8 cellular contexts compared by ENCODE assay signal in the genomic region with DNA sequence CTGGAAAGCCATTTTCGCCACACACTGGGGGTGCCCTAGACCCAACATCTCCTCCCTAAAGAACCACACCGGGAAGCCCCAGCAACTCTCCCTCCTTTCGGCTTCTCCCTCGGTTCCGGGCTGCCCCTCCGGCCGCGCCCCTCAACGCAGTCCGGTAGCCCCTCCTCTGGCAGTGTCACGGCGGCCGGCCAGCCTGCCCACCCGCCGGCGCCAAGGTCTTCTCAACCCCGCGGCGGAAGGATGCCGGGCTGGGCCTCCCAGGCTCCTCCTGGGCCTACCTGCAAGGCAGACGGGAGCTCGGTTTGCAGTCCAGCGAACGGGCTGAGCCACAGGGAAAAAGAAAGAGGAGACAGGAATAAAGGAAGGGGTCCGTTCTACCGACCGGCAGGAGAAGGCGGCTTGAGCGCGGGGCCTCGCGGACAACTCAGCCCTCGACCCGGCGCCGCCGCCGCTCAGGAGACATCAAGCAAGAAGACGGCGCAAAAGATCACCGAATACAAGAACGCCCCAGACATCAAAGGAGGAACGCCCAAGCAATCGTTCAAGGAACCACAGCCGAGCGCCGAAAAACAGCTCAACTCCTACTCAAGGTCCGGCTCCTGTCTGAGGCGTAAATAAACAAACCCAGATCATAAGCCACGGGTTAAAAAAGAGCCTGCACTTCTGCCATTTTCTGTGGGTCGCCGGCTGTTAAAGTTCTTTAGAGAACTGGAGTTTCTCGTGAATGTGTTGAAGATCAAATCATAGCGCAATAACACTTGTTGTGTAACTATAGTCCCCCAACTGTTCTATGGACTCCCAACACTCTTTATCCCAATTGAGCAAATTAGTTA. TPM values are rescaled to one million over a fixed set of nuclear protein-coding genes. Genes with fewer than 3 reads are reported as not detected.
DNase-seq lines count a peak whose midpoint lies in the region; TF ChIP-seq lines count a peak whose summit lies in the region.

Gene AMBRA1 (minus strand): TSS at position 474 of the 833 bp plus-strand sequence. CDS start 45,643 bp downstream, outside the sequence.

- peak within 1 kb of the TSS; percentile 99 for H3K4me2 ChIP-seq in mesendoderm (ENCODE audit: low read length)

- WGBS in mesendoderm (ENCODE audit: extremely low coverage, insufficient coverage, low lambda C conversion rate): no CpG with 5 or more reads among the region's 54 CpGs

- no peak within 1 kb of the TSS for H2AK5ac ChIP-seq in mesendoderm (ENCODE audit: low read length)

- H4K5ac ChIP-seq in mesendoderm (ENCODE audit: low read length): peak within 1 kb of the TSS; percentile 9

- H3K27ac ChIP-seq in mesendoderm (ENCODE audit: low read depth, low read length): peak within 1 kb of the TSS; percentile 63

- H3K79me2 ChIP-seq in mesendoderm (ENCODE audit: control insufficient read depth, insufficient read depth, low read length): peaks cover 39% of the 10 kb centered on the region

- no peak for TF ChIP-seq CTCF in GM20000 (IDR thresholded peaks at IDR 0.05; ENCODE audit: extremely low read depth, missing control alignments)

- no peak within 1 kb of the TSS for H2BK15ac ChIP-seq in mesendoderm (replicated peaks; ENCODE audit: low read depth)

- peak within 1 kb of the TSS; percentile 99 for H3K4me3 ChIP-seq in endocrine pancreas (ENCODE audit: control insufficient read depth, insufficient read depth, low read length)
- H3K4me3 ChIP-seq in mesendoderm (ENCODE audit: low read length): peak within 1 kb of the TSS; percentile 85

- H2BK120ac ChIP-seq in mesendoderm (ENCODE audit: low read depth, low read length): no peak within 1 kb of the TSS

- H3K56ac ChIP-seq in mesendoderm (ENCODE audit: low read length): peak within 1 kb of the TSS; percentile 92

- H2BK5ac ChIP-seq in mesendoderm (ENCODE audit: low read length): no peak within 1 kb of the TSS

- peaks cover 4% of the 10 kb centered on the region for H3K79me1 ChIP-seq in mesendoderm (ENCODE audit: low read length)

- H3K18ac ChIP-seq in mesendoderm (ENCODE audit: low read length): peak within 1 kb of the TSS; percentile 57

- no peaks in the 10 kb centered on the region for H3K27me3 ChIP-seq in endocrine pancreas (ENCODE audit: control insufficient read depth, insufficient read depth, low read length)
- H3K27me3 ChIP-seq in mesendoderm (ENCODE audit: insufficient read depth, low read length, poor library complexity): no peaks in the 10 kb centered on the region

- H3K4me1 ChIP-seq in endocrine pancreas (ENCODE audit: control insufficient read depth, insufficient read depth, low read length): peaks cover 9% of the 10 kb centered on the region
- peaks cover 2% of the 10 kb centered on the region for H3K4me1 ChIP-seq in mesendoderm (ENCODE audit: control insufficient read depth, low read depth, low read length)

- H3K9ac ChIP-seq in endocrine pancreas (ENCODE audit: control insufficient read depth, insufficient read depth, low read length) (peak within 1 kb of the TSS; percentile 99), mesendoderm (ENCODE audit: low read length) (peak within 1 kb of the TSS; percentile 95)

- no peaks in the 10 kb centered on the region for H3K9me3 ChIP-seq in endocrine pancreas (ENCODE audit: control insufficient read depth, low read length)

- H3K23ac ChIP-seq in mesendoderm (ENCODE audit: low read length): no peak within 1 kb of the TSS

- no peak within 1 kb of the TSS for H3K4ac ChIP-seq in mesendoderm (ENCODE audit: low read depth, low read length)

- no peaks in the 10 kb centered on the region for H3K36me3 ChIP-seq in endocrine pancreas (ENCODE audit: control insufficient read depth, insufficient read depth, low read length)
- no peaks in the 10 kb centered on the region for H3K36me3 ChIP-seq in mesendoderm (ENCODE audit: control insufficient read depth, insufficient read depth, low read length)

- DNase-seq in COLO668 (lab: John Stamatoyannopoulos, UW; ENCODE audit: unreplicated experiment): peak; percentile 88
- DNase-seq in GM20000 (ENCODE audit: low spot score): peak; percentile 86
- peak; percentile 93 for DNase-seq in HT1080 (ENCODE audit: low read depth)
- peak; percentile 87 for DNase-seq in NOMO-1 treated with dmso at 0.1 percent for 144 hours (lab: John Stamatoyannopoulos, UW; ENCODE audit: unreplicated experiment)
- DNase-seq in activated CD8-positive, alpha-beta memory T cell treated with anti-CD3 and anti-CD28 coated beads for 48 hours (ENCODE audit: low read depth in 2 of 3, low spot score in 2 of 3): peak; percentile 45 to 70 (median 65)
- peak; percentile 97 for DNase-seq in mesendoderm
- peak; percentile 63 for DNase-seq in stimulated activated CD8-positive, alpha-beta memory T cell treated with anti-CD3 and anti-CD28 coated beads, Interleukin-12 subunit alpha, Interleukin-12 subunit beta, amount 100 ng/mL, for 4 hours (ENCODE audit: low read depth)

- H4K8ac ChIP-seq in mesendoderm (ENCODE audit: low read depth, low read length): no peak within 1 kb of the TSS

RNA-seq across cellular contexts. Expression of gene AMBRA1, which starts in this region (rescaled TPM):
- total RNA-seq in HT1080 (2014; rRNA removed; shearing (Covaris generic)): 15.3 and 17.2 TPM in 2 replicates
- 9.2 and 12.1 TPM in 2 replicates for polyA plus RNA-seq in HT1080 (2015; cell fraction: cytosol; rRNA removed)
- polyA plus RNA-seq in HT1080 (2015; cell fraction: nucleus; rRNA removed): 20.5 and 27.2 TPM in 2 replicates
- polyA plus RNA-seq in mesendoderm (2013, experiment 1 of 2): 15.0 TPM
- 15.3 TPM for polyA plus RNA-seq in mesendoderm (2013, experiment 2 of 2)

Comparison
In these comparisons a context has a peak if more than half of its experiments do, and no peak if none do; other contexts are left out.
1. Peak in every context shown above with its lines: DNase-seq, H3K4me3 ChIP-seq and H3K27ac ChIP-seq.